1 cellular context compared by ENCODE assay signal in the genomic region with DNA sequence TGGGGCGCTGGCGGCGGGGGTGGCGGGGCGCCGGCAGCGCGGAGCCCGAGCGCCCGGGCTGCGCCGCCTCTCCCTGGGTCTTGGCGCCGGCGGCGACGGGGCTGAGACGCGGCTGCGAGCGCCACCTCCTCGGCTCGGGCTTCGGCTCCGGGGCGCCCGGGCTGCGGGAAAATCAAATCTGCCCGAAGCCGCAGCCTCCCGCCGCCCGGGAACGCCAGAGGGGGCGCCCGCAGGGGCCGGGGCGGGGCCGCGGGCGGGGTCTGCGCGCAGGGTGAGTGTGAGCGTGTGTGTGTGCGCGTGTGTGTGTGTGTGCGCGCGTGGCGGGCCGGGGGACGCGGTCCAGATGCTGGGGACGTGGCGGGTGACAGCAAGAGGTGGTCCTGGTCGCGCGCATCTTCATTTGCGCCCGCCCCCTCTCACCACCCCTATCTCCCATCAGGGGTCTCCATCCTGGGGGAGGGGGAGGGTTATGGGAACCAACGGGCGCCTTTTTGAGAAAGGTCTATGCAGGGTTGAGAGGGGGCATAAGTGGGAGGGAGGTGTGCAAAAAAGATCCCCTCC.
TF ChIP-seq lines count a peak whose summit lies in the region.

No MANE protein-coding gene starts in this region.

TF ChIP-seq in H1, 55 proteins besides CTCF, POLR2A, EP300 and RAD21:
- no peak for TF ChIP-seq CTBP2 (IDR thresholded peaks at IDR 0.05; ENCODE audit: borderline replicate concordance, insufficient read depth, insufficient read length, low read length)
